In the genomic region with DNA sequence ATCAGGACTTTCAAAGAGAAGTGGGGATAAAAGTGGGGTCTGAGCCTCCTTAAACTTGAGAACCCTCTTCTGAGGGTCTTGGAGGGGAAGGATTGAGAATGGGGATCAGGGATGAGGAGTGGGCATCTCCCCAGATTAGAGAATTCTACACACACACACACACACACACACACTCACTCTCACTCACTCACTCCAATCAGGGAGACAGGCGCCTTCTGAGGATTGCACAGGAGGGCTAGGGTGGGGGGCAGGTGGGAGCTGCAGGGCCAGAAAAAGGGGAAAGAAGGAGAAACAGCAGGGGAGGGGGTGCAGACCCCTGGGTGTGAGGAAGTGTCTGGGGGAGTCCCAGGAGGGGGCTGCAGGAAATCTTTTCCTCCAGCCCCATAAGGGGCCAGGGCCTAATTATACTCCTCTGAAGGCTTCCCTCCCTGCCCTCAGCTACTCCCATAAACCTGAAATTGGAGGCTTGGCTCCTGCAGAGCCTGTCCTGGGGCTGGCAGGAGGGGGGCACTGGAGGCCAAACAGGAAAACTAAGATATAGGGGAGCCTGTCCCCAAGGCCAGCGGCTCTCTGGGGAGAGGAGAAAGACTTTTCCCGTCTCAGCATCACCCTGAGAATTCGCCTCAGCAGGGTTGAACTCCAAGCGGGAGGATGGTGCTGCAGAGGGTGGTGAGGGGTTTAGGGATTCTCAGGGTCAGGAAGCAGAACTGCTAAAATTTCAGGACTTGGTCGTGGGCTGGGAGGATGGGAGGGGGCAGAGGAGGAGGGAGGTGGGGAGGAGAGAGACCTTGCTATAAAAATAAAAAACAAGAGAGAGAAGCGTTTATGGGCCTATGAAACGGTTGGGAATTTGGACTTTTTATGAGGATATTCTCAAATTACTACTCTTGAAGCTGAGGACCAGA, we compare ENCODE assay signal across 1 cellular context.
TF ChIP-seq lines count a peak whose summit lies in the region.

No MANE protein-coding gene starts in this region.

TF ChIP-seq in HCT116, 20 proteins besides CTCF, POLR2A, EP300 and RAD21:
- TF ChIP-seq ZFX (IDR thresholded peaks at IDR 0.05) (no peak), EZH2phosphoT487 (IDR thresholded peaks at IDR 0.05; ENCODE audit: borderline replicate concordance) (no peak), SRF (IDR thresholded peaks at IDR 0.05; ENCODE audit: low read depth) (no peak), EZH2 (IDR thresholded peaks at IDR 0.05) (no peak)
- TF ChIP-seq, protein P1, sequence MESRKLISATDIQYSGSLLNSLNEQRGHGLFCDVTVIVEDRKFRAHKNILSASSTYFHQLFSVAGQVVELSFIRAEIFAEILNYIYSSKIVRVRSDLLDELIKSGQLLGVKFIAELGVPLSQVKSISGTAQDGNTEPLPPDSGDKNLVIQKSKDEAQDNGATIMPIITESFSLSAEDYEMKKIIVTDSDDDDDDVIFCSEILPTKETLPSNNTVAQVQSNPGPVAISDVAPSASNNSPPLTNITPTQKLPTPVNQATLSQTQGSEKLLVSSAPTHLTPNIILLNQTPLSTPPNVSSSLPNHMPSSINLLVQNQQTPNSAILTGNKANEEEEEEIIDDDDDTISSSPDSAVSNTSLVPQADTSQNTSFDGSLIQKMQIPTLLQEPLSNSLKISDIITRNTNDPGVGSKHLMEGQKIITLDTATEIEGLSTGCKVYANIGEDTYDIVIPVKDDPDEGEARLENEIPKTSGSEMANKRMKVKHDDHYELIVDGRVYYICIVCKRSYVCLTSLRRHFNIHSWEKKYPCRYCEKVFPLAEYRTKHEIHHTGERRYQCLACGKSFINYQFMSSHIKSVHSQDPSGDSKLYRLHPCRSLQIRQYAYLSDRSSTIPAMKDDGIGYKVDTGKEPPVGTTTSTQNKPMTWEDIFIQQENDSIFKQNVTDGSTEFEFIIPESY (IDR thresholded peaks at IDR 0.05; ENCODE audit: extremely low read depth, insufficient replicate concordance, low read length): no peak
- TF ChIP-seq, protein P2, sequence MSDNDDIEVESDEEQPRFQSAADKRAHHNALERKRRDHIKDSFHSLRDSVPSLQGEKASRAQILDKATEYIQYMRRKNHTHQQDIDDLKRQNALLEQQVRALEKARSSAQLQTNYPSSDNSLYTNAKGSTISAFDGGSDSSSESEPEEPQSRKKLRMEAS (IDR thresholded peaks at IDR 0.05): no peak
- TF ChIP-seq, protein P3, sequence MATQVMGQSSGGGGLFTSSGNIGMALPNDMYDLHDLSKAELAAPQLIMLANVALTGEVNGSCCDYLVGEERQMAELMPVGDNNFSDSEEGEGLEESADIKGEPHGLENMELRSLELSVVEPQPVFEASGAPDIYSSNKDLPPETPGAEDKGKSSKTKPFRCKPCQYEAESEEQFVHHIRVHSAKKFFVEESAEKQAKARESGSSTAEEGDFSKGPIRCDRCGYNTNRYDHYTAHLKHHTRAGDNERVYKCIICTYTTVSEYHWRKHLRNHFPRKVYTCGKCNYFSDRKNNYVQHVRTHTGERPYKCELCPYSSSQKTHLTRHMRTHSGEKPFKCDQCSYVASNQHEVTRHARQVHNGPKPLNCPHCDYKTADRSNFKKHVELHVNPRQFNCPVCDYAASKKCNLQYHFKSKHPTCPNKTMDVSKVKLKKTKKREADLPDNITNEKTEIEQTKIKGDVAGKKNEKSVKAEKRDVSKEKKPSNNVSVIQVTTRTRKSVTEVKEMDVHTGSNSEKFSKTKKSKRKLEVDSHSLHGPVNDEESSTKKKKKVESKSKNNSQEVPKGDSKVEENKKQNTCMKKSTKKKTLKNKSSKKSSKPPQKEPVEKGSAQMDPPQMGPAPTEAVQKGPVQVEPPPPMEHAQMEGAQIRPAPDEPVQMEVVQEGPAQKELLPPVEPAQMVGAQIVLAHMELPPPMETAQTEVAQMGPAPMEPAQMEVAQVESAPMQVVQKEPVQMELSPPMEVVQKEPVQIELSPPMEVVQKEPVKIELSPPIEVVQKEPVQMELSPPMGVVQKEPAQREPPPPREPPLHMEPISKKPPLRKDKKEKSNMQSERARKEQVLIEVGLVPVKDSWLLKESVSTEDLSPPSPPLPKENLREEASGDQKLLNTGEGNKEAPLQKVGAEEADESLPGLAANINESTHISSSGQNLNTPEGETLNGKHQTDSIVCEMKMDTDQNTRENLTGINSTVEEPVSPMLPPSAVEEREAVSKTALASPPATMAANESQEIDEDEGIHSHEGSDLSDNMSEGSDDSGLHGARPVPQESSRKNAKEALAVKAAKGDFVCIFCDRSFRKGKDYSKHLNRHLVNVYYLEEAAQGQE (IDR thresholded peaks at IDR 0.05; ENCODE audit: low read depth): no peak
